Comparison of ENCODE assay signal across 18 cellular contexts in genomic region chr10:123109466-123109865, GRCh38. TPM values are rescaled to one million over a fixed set of nuclear protein-coding genes. Genes with fewer than 3 reads are reported as not detected.
"Had no signal": no experiment of that assay in that cellular context is flagged by ENCODE, and none has a peak within 500 bp of the region (broad histone marks: within the 10 kb centered on the region; RNA-seq: fewer than 3 reads in every experiment).

No MANE protein-coding gene starts in this region.

- DNase-seq: activated naive CD8-positive, alpha-beta T cell treated with anti-CD3 and anti-CD28 coated beads, Interleukin-2, amount 10 ng/mL, durations not matched to agents 7 days and 5 days; cerebellar nuclear complex; effector CD8-positive, alpha-beta T cell; foreskin melanocyte; head of caudate nucleus; mesendoderm; nucleus accumbens; stimulated activated CD4-positive, alpha-beta T cell treated with anti-CD3 and anti-CD28 coated beads, Interleukin-15, amount 100 ng/mL, for 24 hours; stimulated activated CD4-positive, alpha-beta T cell treated with anti-CD3 and anti-CD28 coated beads, Interleukin-4, amount 100 ng/mL, for 1 hour; stimulated activated naive B cell treated with anti-CD40 and anti-IgM and Interleukin-4, amounts not matched to agents 10 μg/mL and 1 μg/mL and 100 μg/mL, for 72 hours; thyroid gland; uterus had no signal

- H3K27me3 ChIP-seq: thyroid gland, uterus had no signal

- FAIRE-seq: endothelial cell of umbilical vein had no signal

- H3K27ac ChIP-seq: skin epidermis, thyroid gland, uterus had no signal

- H3K4me3 ChIP-seq: skin epidermis, thyroid gland, uterus had no signal

- H3K36me3 ChIP-seq: thyroid gland, uterus had no signal

- H3K4me1 ChIP-seq: thyroid gland, uterus had no signal

- H3K9me3 ChIP-seq: thyroid gland, uterus had no signal

- ATAC-seq: stimulated activated naive B cell treated with anti-CD40 and anti-IgM and Interleukin-4, amounts not matched to agents 10 μg/mL and 1 μg/mL and 100 μg/mL, for 72 hours had no signal

RNA-seq across cellular contexts. Expression of gene HMX3, which starts 26.3 kb away (rescaled TPM):
- total RNA-seq: activated naive CD8-positive, alpha-beta T cell treated with anti-CD3 and anti-CD28 coated beads, Interleukin-2, amount 10 ng/mL, durations not matched to agents 7 days and 5 days; activated T-helper 1 cell treated with anti-CD3 and anti-CD28 coated beads, Interleukin-12 subunit alpha, Interleukin-12 subunit beta, Interleukin-2, Interleukin-4 antibody, amounts not matched to agents 30 ng/mL and 10 ng/mL and 1 ng/mL, durations not matched to agents 14 hours and 24 hours and 36 hours; endothelial cell of umbilical vein; liver; posterior vena cava; thyroid gland; uterus had no signal
- polyA plus RNA-seq: endothelial cell of umbilical vein, liver had no signal

RNA-seq across cellular contexts. Expression of gene HMX2, which starts 38.5 kb away (rescaled TPM):
- total RNA-seq: activated CD8-positive, alpha-beta memory T cell treated with anti-CD3 and anti-CD28 coated beads for 36 hours; activated naive CD8-positive, alpha-beta T cell treated with anti-CD3 and anti-CD28 coated beads, Interleukin-2, amount 10 ng/mL, durations not matched to agents 7 days and 5 days; activated T-helper 1 cell treated with anti-CD3 and anti-CD28 coated beads, Interleukin-12 subunit alpha, Interleukin-12 subunit beta, Interleukin-2, Interleukin-4 antibody, amounts not matched to agents 30 ng/mL and 10 ng/mL and 1 ng/mL, durations not matched to agents 14 hours and 24 hours and 36 hours; endothelial cell of umbilical vein; liver; posterior vena cava; thyroid gland; uterus had no signal
- polyA plus RNA-seq: endothelial cell of umbilical vein, liver had no signal
